17 cellular contexts compared by ENCODE assay signal in the genomic region with DNA sequence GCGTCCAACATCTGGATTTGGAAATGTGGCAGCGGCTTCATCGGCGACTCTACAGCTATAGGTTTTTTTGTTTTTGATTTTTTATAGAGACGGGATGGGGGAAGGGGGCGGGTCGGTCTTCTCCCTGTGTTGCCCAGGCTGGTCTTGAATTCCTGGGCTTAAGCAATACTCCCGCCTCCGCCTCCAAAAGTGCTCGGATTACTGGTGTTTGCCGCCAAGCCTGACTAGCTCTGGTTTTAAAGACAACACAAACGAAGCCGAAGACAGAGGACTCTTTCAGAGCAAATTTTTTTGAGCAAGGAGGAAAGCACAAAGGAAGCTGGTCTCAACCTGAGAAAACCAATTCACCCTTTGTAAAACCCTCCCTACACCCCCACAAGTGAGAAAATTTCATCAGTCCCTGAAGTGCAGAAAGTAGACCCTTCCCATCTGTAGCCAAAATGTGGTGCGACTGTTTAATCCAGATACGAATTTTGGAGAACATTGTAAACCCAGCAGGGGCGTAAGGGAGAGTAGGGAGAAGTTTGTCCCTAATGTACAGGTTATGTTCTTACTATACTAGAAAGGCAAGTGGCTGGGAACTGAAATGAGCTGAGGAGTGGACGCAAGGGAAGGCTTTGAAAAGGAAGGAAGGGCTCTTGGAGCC.
DNase-seq lines count a peak whose midpoint lies in the region; ATAC-seq, FAIRE-seq and TF ChIP-seq lines count a peak whose summit lies in the region.
"Had no signal": no experiment of that assay in that cellular context is flagged by ENCODE, and none has a peak within 500 bp of the region (broad histone marks: within the 10 kb centered on the region; RNA-seq: fewer than 3 reads in every experiment).

No MANE protein-coding gene starts in this region.

- H3K4me3 ChIP-seq in A673 (ENCODE audit: low read depth, low read length, poor library complexity, severe bottlenecking) = no peak overlapping the region
- H3K4me3 ChIP-seq in iPS-11a (ENCODE audit: low read depth, low read length) = peak overlapping the region; percentile 54
- no peak overlapping the region for H3K4me3 ChIP-seq in prostate gland
- H3K4me3 ChIP-seq: transverse colon had no signal

- H3K4me1 ChIP-seq in A673 (ENCODE audit: insufficient read depth, low read length, poor library complexity, severe bottlenecking) (no peaks in the 10 kb centered on the region), prostate gland (replicated peaks) (no peaks in the 10 kb centered on the region)
- H3K4me1 ChIP-seq: transverse colon had no signal

- H3K9me3 Mint-ChIP-seq in natural killer cell = peaks cover 9 to 17% of the 10 kb centered on the region in 2 donors

- POLR2A ChIA-PET in A673 (lab: Charles Lee; ENCODE audit: low non-redundant PET) = no interaction called here

- no TSS peak for BruUV-seq in A673 (replicated peaks; lab: Mats Ljungman, UMichigan)

- H3K36me3 ChIP-seq in A673 (ENCODE audit: insufficient read depth, low read length, poor library complexity, severe bottlenecking) (no peaks in the 10 kb centered on the region), prostate gland (no peaks in the 10 kb centered on the region)
- H3K36me3 ChIP-seq: brain microvascular endothelial cell, transverse colon had no signal

- intact Hi-C loops in A673 (cut with micrococcal nuclease; ENCODE audit: unreplicated experiment) (no loop called here), prostate gland (cut with DNase I) (no loop called here), natural killer cell (cut with micrococcal nuclease) (loop anchor here (10.0 kb wide), 1 partner anchor 77 kb away; no protein-coding TSS in a partner anchor)

- H3K4me3 Mint-ChIP-seq in T-helper 17 cell = no peak overlapping the region
- H3K4me3 Mint-ChIP-seq in natural killer cell = no peak overlapping the region
- H3K4me3 Mint-ChIP-seq: activated CD4-positive, alpha-beta T cell treated with anti-CD3 and anti-CD28 coated beads, Interleukin-2, amount 10 ng/mL, durations not matched to agents 7 days and 5 days had no signal

- CTCF ChIA-PET in A673 (lab: Charles Lee) = no interaction called here

- peak; percentile 50 for DNase-seq in A673 (ENCODE audit: low spot score)
- peak; percentile 79 for DNase-seq in ELF-1 (ENCODE audit: low read depth, low spot score)
- no peak for DNase-seq in T-helper 17 cell
- DNase-seq in cortex of kidney (lab: John Stamatoyannopoulos, UW) = no peak
- DNase-seq in urothelium cell line (ENCODE audit: low spot score) = no peak
- no peak for DNase-seq in prostate gland (ENCODE audit: low spot score)
- DNase-seq in natural killer cell = no peak
- DNase-seq: activated CD4-positive, alpha-beta T cell treated with anti-CD3 and anti-CD28 coated beads, Interleukin-2, amount 10 ng/mL, durations not matched to agents 7 days and 5 days; brain microvascular endothelial cell; C1 segment of cervical spinal cord; effector CD8-positive, alpha-beta T cell; NCI-H146; NCI-H446 treated with DMSO at 0.1 percent for 48 hours; PC-3; transverse colon had no signal

- H3K27ac ChIP-seq in A673 (ENCODE audit: low read depth, low read length, poor library complexity, severe bottlenecking) (no peak overlapping the region), prostate gland (no peak overlapping the region)
- H3K27ac ChIP-seq: brain microvascular endothelial cell, transverse colon had no signal

- H3K27ac Mint-ChIP-seq in T-helper 17 cell (peak overlapping the region; percentile 12), natural killer cell (no peak overlapping the region)
- H3K27ac Mint-ChIP-seq: activated CD4-positive, alpha-beta T cell treated with anti-CD3 and anti-CD28 coated beads, Interleukin-2, amount 10 ng/mL, durations not matched to agents 7 days and 5 days had no signal

- no peaks in the 10 kb centered on the region for H3K9me3 ChIP-seq in A673 (ENCODE audit: low read depth, low read length, poor library complexity, severe bottlenecking)
- H3K9me3 ChIP-seq in T-helper 17 cell (ENCODE audit: control insufficient read depth, low read length, poor library complexity, severe bottlenecking) = peaks cover 2% of the 10 kb centered on the region
- no peaks in the 10 kb centered on the region for H3K9me3 ChIP-seq in prostate gland
- H3K9me3 ChIP-seq: transverse colon had no signal

- no peak for ATAC-seq in T-helper 17 cell
- ATAC-seq in natural killer cell = no peak
- ATAC-seq: PC-3 had no signal

- H3K27me3 ChIP-seq in A673 (replicated peaks; ENCODE audit: insufficient read depth, low read depth, low read length, poor library complexity) = peaks cover 8% of the 10 kb centered on the region
- peaks cover 3% of the 10 kb centered on the region for H3K27me3 ChIP-seq in prostate gland (replicated peaks; ENCODE audit: insufficient read depth)

- no peak for FAIRE-seq in urothelium cell line (lab: Jason Lieb, UNC)
- FAIRE-seq: frontal cortex had no signal

- peaks cover 2% of the 10 kb centered on the region for H3K36me3 Mint-ChIP-seq in T-helper 17 cell (ENCODE audit: low read depth)
- H3K36me3 Mint-ChIP-seq in natural killer cell = peaks cover 38% of the 10 kb centered on the region

- 24% methylated on average over 17 of the region's 17 CpGs for WGBS in prostate gland

- H3K4me1 Mint-ChIP-seq in T-helper 17 cell (no peaks in the 10 kb centered on the region), natural killer cell (no peaks in the 10 kb centered on the region)

- no peak for TF ChIP-seq CTCF in A673 (conservative IDR thresholded peaks at IDR 0.05; ENCODE audit: low read depth, low read length)
- TF ChIP-seq CTCF in prostate gland (IDR thresholded peaks at IDR 0.05) = no peak
- no peak for TF ChIP-seq CTCF in natural killer cell (IDR thresholded peaks at IDR 0.05)

- H3K27me3 Mint-ChIP-seq in T-helper 17 cell = peaks cover 56% of the 10 kb centered on the region
- peaks cover 47 to 72% of the 10 kb centered on the region in 2 donors for H3K27me3 Mint-ChIP-seq in natural killer cell (ENCODE audit: low read depth in 2 of 2)

- no peak for TF ChIP-seq POLR2A in prostate gland (IDR thresholded peaks at IDR 0.05)

Comparison
In these comparisons a context has a peak if more than half of its experiments do, and no peak if none do; other contexts are left out.
1. DNase-seq: peak in A673 (single experiment) and ELF-1 (single experiment); none in T-helper 17 cell (0 of 3), cortex of kidney (single experiment), urothelium cell line (single experiment), prostate gland (single experiment) and natural killer cell (single experiment).